ENCODE assay signal across 20 cellular contexts in genomic region chr6:43957273-43957672, GRCh38.
DNase-seq lines count a peak whose midpoint lies in the region; ATAC-seq, FAIRE-seq and TF ChIP-seq lines count a peak whose summit lies in the region.
"Had no signal": no experiment of that assay in that cellular context is flagged by ENCODE, and none has a peak within 500 bp of the region (broad histone marks: within the 10 kb centered on the region; RNA-seq: fewer than 3 reads in every experiment).

No MANE protein-coding gene starts in this region.

- TF ChIP-seq CTCF in 22Rv1 (IDR thresholded peaks at IDR 0.05) (no peak), VCaP (conservative IDR thresholded peaks at IDR 0.05) (no peak)

- H3K27ac ChIP-seq in 22Rv1 (peak overlapping the region; percentile 73), VCaP (peak overlapping the region; percentile 66)
- H3K27ac ChIP-seq: GM23248 had no signal

- FAIRE-seq in urothelium cell line (lab: Jason Lieb, UNC) = peak; percentile 91
- FAIRE-seq: GM12891, GM18507, H1 had no signal

- ATAC-seq in left colon = peak; percentile 71
- ATAC-seq in GM19452 (IDR thresholded peaks at IDR 0.05; ENCODE audit: unreplicated experiment) = no peak
- no peak for ATAC-seq in HG03097 (IDR thresholded peaks at IDR 0.05; ENCODE audit: low FRiP score, unreplicated experiment)

- intact Hi-C loops in left colon (cut with DNase I, micrococcal nuclease) = no loop called here

- DNase-seq in left colon (no peak), urothelium cell line (ENCODE audit: low spot score) (no peak), D341Med (ENCODE audit: low spot score) (no peak)
- DNase-seq: C1 segment of cervical spinal cord; Calu3; CD4-positive, alpha-beta memory T cell; COR-L47; DMS153; DMS79 treated with DMSO at 0.1 percent for 48 hours; GF-D8; GM23248; H7; HCEC 1CT had no signal
